Comparison of ENCODE assay signal across 8 cellular contexts in the genomic region with DNA sequence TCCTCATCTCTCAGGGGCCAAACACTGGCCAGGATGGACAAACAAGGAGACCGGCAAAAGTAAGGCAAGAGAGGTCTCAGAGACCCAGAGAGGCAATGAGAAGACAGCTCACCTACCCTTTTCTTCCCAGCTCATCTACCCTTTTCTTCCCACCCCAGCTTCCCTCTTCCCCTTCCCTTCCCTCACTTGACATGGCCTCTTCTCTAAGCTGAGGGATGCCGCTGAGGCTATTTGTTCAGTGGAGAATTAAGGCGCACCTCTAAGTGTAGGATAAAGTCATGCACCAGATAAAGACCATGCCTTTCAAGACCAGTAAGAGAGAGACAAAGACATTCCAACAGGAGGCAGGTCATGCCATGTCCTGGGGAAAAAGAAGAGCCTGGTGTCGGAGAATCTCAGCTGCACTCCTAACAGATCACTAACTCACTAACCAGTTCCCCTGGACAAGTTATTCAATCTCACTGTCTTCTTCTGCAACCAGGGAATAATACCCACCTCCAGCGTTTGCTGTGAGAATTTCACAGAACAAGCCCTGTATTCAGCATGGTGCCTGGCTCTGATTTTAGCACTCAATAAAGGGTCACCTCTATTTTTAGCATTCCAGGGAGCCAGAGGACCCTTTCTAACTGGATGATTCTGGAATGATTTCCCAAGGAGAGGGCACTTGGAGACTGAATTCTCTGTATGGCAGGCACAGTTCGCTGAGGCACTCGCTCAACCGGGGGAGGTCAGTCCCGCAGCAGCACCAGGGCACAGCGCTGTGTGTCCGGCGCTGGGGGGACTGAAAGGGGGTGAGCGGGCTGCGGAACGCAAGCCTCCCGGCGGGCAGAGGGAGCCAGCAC. TPM values are rescaled to one million over a fixed set of nuclear protein-coding genes. Genes with fewer than 3 reads are reported as not detected.
DNase-seq lines count a peak whose midpoint lies in the region; ATAC-seq and TF ChIP-seq lines count a peak whose summit lies in the region.

No MANE protein-coding gene starts in this region.

- peak overlapping the region; percentile 99 for H3K9ac ChIP-seq in GM23248

- H4K20me1 ChIP-seq in GM23248 (ENCODE audit: insufficient read depth) = no peaks in the 10 kb centered on the region

- DNase-seq in GM23248 = no peak
- no peak for DNase-seq in right cardiac atrium
- DNase-seq in skeletal muscle cell (ENCODE audit: low read depth) = no peak
- DNase-seq in NCI-H146 (lab: John Stamatoyannopoulos, UW) = no peak
- no peak for DNase-seq in effector CD4-positive, alpha-beta T cell

- no peaks in the 10 kb centered on the region for H3K27me3 ChIP-seq in GM23248 (replicated peaks; ENCODE audit: insufficient read depth)
- no peaks in the 10 kb centered on the region for H3K27me3 ChIP-seq in right cardiac atrium (ENCODE audit: control insufficient read depth, insufficient read depth)

- in situ Hi-C loops in GM23248 (cut with MboI) = no loop called here

- 29 to 35% methylated on average over 12 to 17 of the region's 17 CpGs for WGBS in GM23248 (ENCODE audit: low coverage in 1 of 2, low lambda C conversion rate in 2 of 2, missing lambda C conversion rate in 2 of 2), 2 experiments
- WGBS in right cardiac atrium = 22% methylated on average over 17 of the region's 17 CpGs

- peak overlapping the region; percentile 95 for H3K4me3 ChIP-seq in GM23248
- peak overlapping the region; percentile 96 for H3K4me3 ChIP-seq in WI38 (ENCODE audit: low read depth, low read length)
- H3K4me3 ChIP-seq in right cardiac atrium (ENCODE audit: low read length) = peak overlapping the region; percentile 80
- peak overlapping the region; percentile 67 for H3K4me3 ChIP-seq in skeletal muscle cell (ENCODE audit: low read depth, low read length)

- peaks cover 17% of the 10 kb centered on the region for H3K79me2 ChIP-seq in GM23248 (ENCODE audit: insufficient read depth)

- no peak for TF ChIP-seq CTCF in WI38 (IDR thresholded peaks at IDR 0.05; ENCODE audit: low read depth, low read length)

- peaks cover 29% of the 10 kb centered on the region for H3K4me1 ChIP-seq in GM23248 (ENCODE audit: insufficient read depth)
- H3K4me1 ChIP-seq in right cardiac atrium (ENCODE audit: control insufficient read depth, insufficient read depth, low read length) = peaks cover 5% of the 10 kb centered on the region

- H3F3A ChIP-seq in GM23248 (ENCODE audit: insufficient read depth) = peaks cover 25% of the 10 kb centered on the region

- H3K27ac ChIP-seq in GM23248 (peak overlapping the region; percentile 98), right cardiac atrium (ENCODE audit: low read length) (peak overlapping the region; percentile 99)

- H3K36me3 ChIP-seq in GM23248 (ENCODE audit: low read depth) = no peaks in the 10 kb centered on the region

- intact Hi-C loops in right cardiac atrium (cut with DNase I) = loop anchor here in 3 of 4 donors (2.0 to 10.0 kb wide), 9 partner anchors 31 to 685 kb away; partner anchors contain the start of genes BABAM2 (in 3 of the 3) and RBKS (in 3 of the 3)

- no peaks in the 10 kb centered on the region for H3K9me2 ChIP-seq in GM23248 (ENCODE audit: insufficient read depth)

- no peaks in the 10 kb centered on the region for H3K9me3 ChIP-seq in GM23248 (ENCODE audit: low read depth)
- H3K9me3 ChIP-seq in right cardiac atrium (ENCODE audit: control insufficient read depth, low read length) = no peaks in the 10 kb centered on the region

- ATAC-seq in right cardiac atrium (no peak), GM18520 (IDR thresholded peaks at IDR 0.05; ENCODE audit: unreplicated experiment) (no peak), HG02970 (IDR thresholded peaks at IDR 0.05; ENCODE audit: low FRiP score, unreplicated experiment) (no peak)

- peak overlapping the region; percentile 89 for H3K4me2 ChIP-seq in GM23248 (ENCODE audit: unreplicated experiment)

- peak overlapping the region; percentile 70 for H2AFZ ChIP-seq in GM23248

RNA-seq across cellular contexts. Expression of gene FOSL2, which starts 3.0 kb away (rescaled TPM):
- total RNA-seq in GM23248 (2014; rRNA removed; shearing (Covaris generic)) = 78.0 and 83.5 TPM in 2 replicates
- polyA plus RNA-seq in GM23248 (2016; fragmentation: Nextera tagmentation; extraction: Ambion mirVana) = 42.4 and 45.0 TPM in 2 replicates
- total RNA-seq in right cardiac atrium = 100 to 1,000 TPM in 1 of 4 donors, 10 to 100 TPM in 3; 38.9 to 128 (median 56.6) TPM
- 46.4 TPM for polyA plus RNA-seq in right cardiac atrium
